Comparison of ENCODE assay signal across 8 cellular contexts in the genomic region with DNA sequence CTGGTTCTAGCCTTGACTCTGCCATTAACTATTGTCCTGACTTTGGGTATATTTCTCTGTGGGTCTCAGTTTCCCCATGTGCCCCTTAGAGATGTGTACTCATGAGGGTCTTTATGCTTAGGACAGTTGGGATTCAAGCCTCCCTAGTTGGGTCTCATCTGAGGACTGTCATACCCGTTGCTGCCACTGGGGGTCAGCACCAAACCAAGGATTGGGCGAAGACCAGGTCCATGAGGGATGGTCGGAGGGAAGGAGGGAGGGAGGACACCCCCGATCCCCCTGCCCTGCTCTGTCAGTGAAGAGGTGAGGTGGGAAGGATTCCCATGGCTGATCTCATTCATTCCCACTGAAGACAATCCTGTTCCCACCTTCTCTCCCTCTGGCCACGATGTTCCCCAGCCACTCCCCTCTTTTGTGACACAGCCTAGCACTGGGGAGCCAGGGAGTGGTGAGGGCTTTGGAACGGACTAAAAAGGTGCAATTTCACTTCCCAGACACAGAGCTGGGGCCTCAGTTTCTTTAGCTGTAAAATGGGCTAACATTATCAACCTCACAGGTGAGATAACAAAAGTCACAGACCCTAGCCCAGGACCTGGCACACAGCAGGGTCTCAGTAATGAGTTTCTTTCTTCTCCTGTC. TPM values are rescaled to one million over a fixed set of nuclear protein-coding genes. Genes with fewer than 3 reads are reported as not detected.
A peak's percentile ranks its signal among the peaks of the same experiment; 100 is the strongest.
DNase-seq lines count a peak whose midpoint lies in the region; ATAC-seq and TF ChIP-seq lines count a peak whose summit lies in the region.

No MANE protein-coding gene starts in this region.

- DNase-seq in A673 (ENCODE audit: low spot score) = peak; percentile 76
- peak; percentile 54 for DNase-seq in GM12865 (ENCODE audit: low read depth)
- peak; percentile 13 for DNase-seq in NCI-H1105 treated with DMSO at 0.1 percent for 48 hours (lab: John Stamatoyannopoulos, UW)
- peak; percentile 80 for DNase-seq in activated CD4-positive, alpha-beta memory T cell treated with anti-CD3 and anti-CD28 coated beads for 36 hours
- peak; percentile 63 for DNase-seq in effector CD8-positive, alpha-beta T cell (lab: John Stamatoyannopoulos, UW)
- DNase-seq in mesendoderm = peak; percentile 83
- DNase-seq in stimulated activated CD8-positive, alpha-beta memory T cell treated with anti-CD3 and anti-CD28 coated beads, Interleukin-4, amount 100 ng/mL, for 48 hours = peak; percentile 90

- H3K27ac Mint-ChIP-seq in activated CD4-positive, alpha-beta memory T cell treated with anti-CD3 and anti-CD28 coated beads for 36 hours = no peak overlapping the region

- no peak overlapping the region for H2BK5ac ChIP-seq in mesendoderm (ENCODE audit: low read length)

- H3K27ac ChIP-seq in A673 (ENCODE audit: low read depth, low read length, poor library complexity, severe bottlenecking) (no peak overlapping the region), mesendoderm (ENCODE audit: low read depth, low read length) (no peak overlapping the region)

- no peaks in the 10 kb centered on the region for H3K79me2 ChIP-seq in mesendoderm (ENCODE audit: control insufficient read depth, insufficient read depth, low read length)

- no peaks in the 10 kb centered on the region for H3K9me3 ChIP-seq in A673 (ENCODE audit: low read depth, low read length, poor library complexity, severe bottlenecking)

- no peak overlapping the region for H2BK120ac ChIP-seq in mesendoderm (ENCODE audit: low read depth, low read length)

- no peak overlapping the region for H3K18ac ChIP-seq in mesendoderm (ENCODE audit: low read length)

- H3K79me1 ChIP-seq in mesendoderm (ENCODE audit: low read length) = no peaks in the 10 kb centered on the region

- BruUV-seq in A673 (replicated peaks; lab: Mats Ljungman, UMichigan) = no TSS peak

- H4K8ac ChIP-seq in mesendoderm (ENCODE audit: low read depth, low read length) = no peak overlapping the region

- H2AK5ac ChIP-seq in mesendoderm (ENCODE audit: low read length) = no peak overlapping the region

- H3K4me3 ChIP-seq in A673 (ENCODE audit: low read depth, low read length, poor library complexity, severe bottlenecking) (no peak overlapping the region), GM12865 (ENCODE audit: low read depth, low read length) (no peak overlapping the region), mesendoderm (ENCODE audit: low read length) (no peak overlapping the region)

- peak; percentile 97 for TF ChIP-seq CTCF in A673 (conservative IDR thresholded peaks at IDR 0.05; ENCODE audit: low read depth, low read length)
- peak; percentile 97 for TF ChIP-seq CTCF in GM12865 (IDR thresholded peaks at IDR 0.05; ENCODE audit: insufficient read depth, low read depth, low read length, missing control alignments)

- H3K23ac ChIP-seq in mesendoderm (ENCODE audit: low read length) = no peak overlapping the region

- no peak overlapping the region for H4K5ac ChIP-seq in mesendoderm (ENCODE audit: low read length)

- ATAC-seq in GM21381 (IDR thresholded peaks at IDR 0.05; ENCODE audit: unreplicated experiment) = no peak

- no peak overlapping the region for H3K4ac ChIP-seq in mesendoderm (ENCODE audit: low read depth, low read length)

- H3K4me1 ChIP-seq in A673 (ENCODE audit: insufficient read depth, low read length, poor library complexity, severe bottlenecking) (no peaks in the 10 kb centered on the region), mesendoderm (ENCODE audit: control insufficient read depth, low read depth, low read length) (no peaks in the 10 kb centered on the region)

- CTCF ChIA-PET in A673 (lab: Charles Lee) = interaction anchor here (0.6 to 1.1 kb wide), 3 partner anchors 55 to 85 kb away, joined by 3 to 7 read pairs (median 3); a partner anchor contains a TSS
- CTCF ChIA-PET in activated CD4-positive, alpha-beta memory T cell treated with anti-CD3 and anti-CD28 coated beads for 36 hours (lab: Charles Lee) = interaction anchor here (0.7 to 5.0 kb wide), 27 partner anchors 10 to 145 kb away, joined by 3 to 171 read pairs (median 4); a partner anchor contains a TSS

- WGBS in mesendoderm (ENCODE audit: extremely low coverage, insufficient coverage, low lambda C conversion rate) = no CpG with 5 or more reads among the region's 6 CpGs

- no peak overlapping the region for H2BK15ac ChIP-seq in mesendoderm (replicated peaks; ENCODE audit: low read depth)

- H3K36me3 Mint-ChIP-seq in activated CD4-positive, alpha-beta memory T cell treated with anti-CD3 and anti-CD28 coated beads for 36 hours = no peaks in the 10 kb centered on the region

- POLR2A ChIA-PET in A673 (lab: Charles Lee; ENCODE audit: low non-redundant PET) = interaction anchor here (0.6 kb wide), 1 partner anchor 117 kb away, joined by 4 read pairs; a partner anchor contains a TSS
- POLR2A ChIA-PET in activated CD4-positive, alpha-beta memory T cell treated with anti-CD3 and anti-CD28 coated beads for 36 hours (lab: Charles Lee) = no interaction called here

- H3K4me3 Mint-ChIP-seq in activated CD4-positive, alpha-beta memory T cell treated with anti-CD3 and anti-CD28 coated beads for 36 hours = no peak overlapping the region

- H3K4me1 Mint-ChIP-seq in activated CD4-positive, alpha-beta memory T cell treated with anti-CD3 and anti-CD28 coated beads for 36 hours (ENCODE audit: low read depth) = no peaks in the 10 kb centered on the region

- no peaks in the 10 kb centered on the region for H3K27me3 Mint-ChIP-seq in activated CD4-positive, alpha-beta memory T cell treated with anti-CD3 and anti-CD28 coated beads for 36 hours

- no peak overlapping the region for H3K4me2 ChIP-seq in mesendoderm (ENCODE audit: low read length)

- H3K27me3 ChIP-seq in A673 (replicated peaks; ENCODE audit: insufficient read depth, low read depth, low read length, poor library complexity) = no peaks in the 10 kb centered on the region
- H3K27me3 ChIP-seq in mesendoderm (ENCODE audit: insufficient read depth, low read length, poor library complexity) = no peaks in the 10 kb centered on the region

- intact Hi-C loops in A673 (cut with micrococcal nuclease; ENCODE audit: unreplicated experiment) = loop anchor here (1.0 kb wide), 1 partner anchor 87 kb away; no protein-coding TSS in a partner anchor
- intact Hi-C loops in activated CD4-positive, alpha-beta memory T cell treated with anti-CD3 and anti-CD28 coated beads for 36 hours (cut with micrococcal nuclease) = loop anchor here (1.0 to 5.0 kb wide), 2 partner anchors 58 to 87 kb away; no protein-coding TSS in a partner anchor

- no peak overlapping the region for H3K9ac ChIP-seq in mesendoderm (ENCODE audit: low read length)

- H3K56ac ChIP-seq in mesendoderm (ENCODE audit: low read length) = no peak overlapping the region

- H3K36me3 ChIP-seq in A673 (ENCODE audit: insufficient read depth, low read length, poor library complexity, severe bottlenecking) = no peaks in the 10 kb centered on the region
- H3K36me3 ChIP-seq in mesendoderm (ENCODE audit: control insufficient read depth, insufficient read depth, low read length) = no peaks in the 10 kb centered on the region

- no peaks in the 10 kb centered on the region for H3K9me3 Mint-ChIP-seq in activated CD4-positive, alpha-beta memory T cell treated with anti-CD3 and anti-CD28 coated beads for 36 hours

RNA-seq across cellular contexts. Expression of a gene that starts 12.4 kb away (rescaled TPM):
- total RNA-seq in A673 (2021) = 0.88 and 1.1 TPM in 2 replicates
- under 1 TPM; 0.12 to 0.51 TPM for total RNA-seq in activated CD4-positive, alpha-beta memory T cell treated with anti-CD3 and anti-CD28 coated beads for 36 hours
- 0.13 TPM for polyA plus RNA-seq in mesendoderm (2013, experiment 1 of 2)
- polyA plus RNA-seq in mesendoderm (2013, experiment 2 of 2) = 0.22 TPM

RNA-seq across cellular contexts. Expression of a gene that starts 46.1 kb away (rescaled TPM):
- total RNA-seq in A673 (2021) = 2,875 and 2,961 TPM in 2 replicates
- total RNA-seq in activated CD4-positive, alpha-beta memory T cell treated with anti-CD3 and anti-CD28 coated beads for 36 hours = 1,000 to 10,000 TPM; 4,423 to 4,525 TPM
- 6,635 TPM for polyA plus RNA-seq in mesendoderm (2013, experiment 1 of 2)
- polyA plus RNA-seq in mesendoderm (2013, experiment 2 of 2) = 6,755 TPM

Comparison
In these comparisons a context has a peak if more than half of its experiments do, and no peak if none do; other contexts are left out.
1. DNase-seq: peak in every context shown above with its lines; median percentile 90 in stimulated activated CD8-positive, alpha-beta memory T cell treated with anti-CD3 and anti-CD28 coated beads, Interleukin-4, amount 100 ng/mL, for 48 hours; 83 in mesendoderm; 80 in activated CD4-positive, alpha-beta memory T cell treated with anti-CD3 and anti-CD28 coated beads for 36 hours; 76 in A673; 63 in effector CD8-positive, alpha-beta T cell; 54 in GM12865; 13 in NCI-H1105 treated with DMSO at 0.1 percent for 48 hours.